Comparison of ENCODE assay signal across 8 cellular contexts in genomic region chr10:30502266-30503058, GRCh38.
A peak's percentile ranks its signal among the peaks of the same experiment; 100 is the strongest.
DNase-seq lines count a peak whose midpoint lies in the region; ATAC-seq and TF ChIP-seq lines count a peak whose summit lies in the region.

No MANE protein-coding gene starts in this region.

- no peaks in the 10 kb centered on the region for H3K9me3 Mint-ChIP-seq in CD4-positive, CD25-positive, alpha-beta regulatory T cell

- DNase-seq in CD4-positive, CD25-positive, alpha-beta regulatory T cell, result peak in 1 of 3 donors; percentile 74
- DNase-seq in RPMI7951 (ENCODE audit: low read depth), result peak; percentile 89
- peak; percentile 10 for DNase-seq in glomerular visceral epithelial cell (ENCODE audit: extremely low spot score)
- DNase-seq in NCI-H1105 (lab: John Stamatoyannopoulos, UW), result no peak
- DNase-seq in posterior cingulate gyrus, result no peak
- DNase-seq in uterus, result no peak

- intact Hi-C loops in posterior cingulate gyrus (cut with DNase I), result no loop called here
- intact Hi-C loops in uterus (cut with DNase I; ENCODE audit: low total_unique reads), result no loop called here

- no peaks in the 10 kb centered on the region for H3K27me3 ChIP-seq in CD4-positive, CD25-positive, alpha-beta regulatory T cell (ENCODE audit: control insufficient read depth, insufficient read depth, low read length)
- no peaks in the 10 kb centered on the region for H3K27me3 ChIP-seq in uterus

- H3K36me3 Mint-ChIP-seq in CD4-positive, CD25-positive, alpha-beta regulatory T cell, result no peaks in the 10 kb centered on the region

- H3K27ac ChIP-seq in CD4-positive, CD25-positive, alpha-beta regulatory T cell (ENCODE audit: insufficient read depth, low read length, poor library complexity, severe bottlenecking), result no peak overlapping the region
- H3K27ac ChIP-seq in uterus, result no peak overlapping the region

- TF ChIP-seq POLR2A in uterus (IDR thresholded peaks at IDR 0.05), result no peak

- no peaks in the 10 kb centered on the region for H3K9me3 ChIP-seq in CD4-positive, CD25-positive, alpha-beta regulatory T cell (ENCODE audit: control insufficient read depth in 2 of 2, low read length in 2 of 2)
- H3K9me3 ChIP-seq in uterus, result no peaks in the 10 kb centered on the region

- H3K4me1 Mint-ChIP-seq in CD4-positive, CD25-positive, alpha-beta regulatory T cell, result peaks cover 12 to 44% (median 26%) of the 10 kb centered on the region in 4 donors

- H3K4me3 ChIP-seq in CD4-positive, CD25-positive, alpha-beta regulatory T cell (ENCODE audit: low read depth, low read length), result peak overlapping the region; percentile 49
- no peak overlapping the region for H3K4me3 ChIP-seq in uterus

- no peak for TF ChIP-seq CTCF in uterus (IDR thresholded peaks at IDR 0.05)

- peak; percentile 50 to 71 for ATAC-seq in CD4-positive, CD25-positive, alpha-beta regulatory T cell (ENCODE audit: low read depth in 2 of 2)
- ATAC-seq in GM18907 (IDR thresholded peaks at IDR 0.05; ENCODE audit: unreplicated experiment) (peak; percentile 77), HG03066 (IDR thresholded peaks at IDR 0.05; ENCODE audit: low read depth, unreplicated experiment) (peak; percentile 78)

- H3K27ac Mint-ChIP-seq in CD4-positive, CD25-positive, alpha-beta regulatory T cell, result peak overlapping the region in 2 of 3 donors; percentile 5 to 9

- H3K36me3 ChIP-seq in CD4-positive, CD25-positive, alpha-beta regulatory T cell (ENCODE audit: control insufficient read depth, insufficient read depth, low read length), result no peaks in the 10 kb centered on the region
- no peaks in the 10 kb centered on the region for H3K36me3 ChIP-seq in uterus

- peak overlapping the region in 2 of 4 donors; percentile 62 to 63 for H3K4me3 Mint-ChIP-seq in CD4-positive, CD25-positive, alpha-beta regulatory T cell

- H3K4me1 ChIP-seq in CD4-positive, CD25-positive, alpha-beta regulatory T cell (ENCODE audit: control insufficient read depth, insufficient read depth, low read length, poor library complexity, severe bottlenecking), result peaks cover 9% of the 10 kb centered on the region
- no peaks in the 10 kb centered on the region for H3K4me1 ChIP-seq in uterus

- peaks cover 5% of the 10 kb centered on the region for H3K27me3 Mint-ChIP-seq in CD4-positive, CD25-positive, alpha-beta regulatory T cell

Comparison
In these comparisons a context has a peak if more than half of its experiments do, and no peak if none do; other contexts are left out.
1. DNase-seq: peak in RPMI7951 (single experiment) and glomerular visceral epithelial cell (single experiment); none in NCI-H1105 (single experiment), posterior cingulate gyrus (0 of 10) and uterus (0 of 2).
2. Peak in every context shown above with its lines, with median percentiles within 50 percentile points of each other: ATAC-seq.